ENCODE assay signal across 9 cellular contexts in the genomic region with DNA sequence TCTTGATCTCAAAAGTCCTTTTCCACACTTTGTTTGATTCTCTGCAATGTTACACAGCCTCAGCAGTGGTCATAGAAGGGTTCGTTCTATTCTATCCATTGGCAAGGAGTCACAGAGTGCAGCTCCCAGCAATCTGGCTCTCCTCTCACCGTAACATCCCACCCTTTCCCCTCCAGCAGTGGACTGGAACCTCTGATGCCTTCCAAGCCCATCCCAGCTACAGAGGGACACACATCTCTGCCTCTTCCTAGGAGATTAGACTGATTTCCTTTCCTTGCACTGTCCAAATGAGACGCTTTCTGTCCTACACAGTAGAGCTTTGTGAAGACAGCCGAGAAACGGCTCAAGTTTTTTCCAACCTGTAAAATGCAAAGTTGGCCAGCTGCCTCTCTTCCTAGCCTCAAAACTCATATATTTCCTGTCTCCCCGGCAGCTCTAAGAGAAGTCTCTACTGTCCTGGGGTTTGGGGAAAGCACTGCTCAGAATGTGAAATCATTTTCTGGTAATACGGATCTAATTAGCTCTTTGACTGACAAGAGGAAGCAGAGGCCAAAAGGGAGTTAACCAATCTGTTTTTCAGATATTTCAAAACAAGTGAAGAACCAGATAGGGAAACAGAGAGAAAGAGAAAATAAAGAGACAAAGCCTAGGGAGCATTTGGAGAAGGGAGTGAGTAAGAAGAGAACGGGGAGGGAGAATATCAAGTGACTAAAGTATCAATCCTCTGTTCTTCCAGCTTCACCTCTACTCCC. TPM values are rescaled to one million over a fixed set of nuclear protein-coding genes. Genes with fewer than 3 reads are reported as not detected.
DNase-seq lines count a peak whose midpoint lies in the region; ATAC-seq and TF ChIP-seq lines count a peak whose summit lies in the region.
"Had no signal": no experiment of that assay in that cellular context is flagged by ENCODE, and none has a peak within 500 bp of the region (broad histone marks: within the 10 kb centered on the region; RNA-seq: fewer than 3 reads in every experiment).

No MANE protein-coding gene starts in this region.

- H3K27ac ChIP-seq in KOPT-K1 (ENCODE audit: low read depth, low read length, poor library complexity, severe bottlenecking) (peak overlapping the region; percentile 59), brain microvascular endothelial cell (no peak overlapping the region)

- peaks cover 2% of the 10 kb centered on the region for H3K27me3 Mint-ChIP-seq in glutamatergic neuron (ENCODE audit: unreplicated experiment)

- no peak overlapping the region for H3K4me3 Mint-ChIP-seq in glutamatergic neuron (ENCODE audit: unreplicated experiment)

- no peak for DNase-seq in AG09309 (ENCODE audit: low read depth)
- DNase-seq in brain microvascular endothelial cell = no peak
- no peak for DNase-seq in mucosa of descending colon
- no peak for DNase-seq in foreskin melanocyte
- DNase-seq in glutamatergic neuron = no peak
- no peak for DNase-seq in 8988T
- DNase-seq: Peyer's patch had no signal

- no peaks in the 10 kb centered on the region for H3K27me3 ChIP-seq in brain microvascular endothelial cell (replicated peaks)
- H3K27me3 ChIP-seq: Peyer's patch had no signal

- H3K9me3 ChIP-seq in KOPT-K1 (ENCODE audit: insufficient read depth, low read length, poor library complexity, severe bottlenecking) (no peaks in the 10 kb centered on the region), mucosa of descending colon (no peaks in the 10 kb centered on the region)
- H3K9me3 ChIP-seq: Peyer's patch had no signal

- intact Hi-C loops in mucosa of descending colon (cut with DNase I, micrococcal nuclease) = no loop called here

- no peak overlapping the region for H3K27ac Mint-ChIP-seq in glutamatergic neuron (ENCODE audit: unreplicated experiment)

- H3K9me3 Mint-ChIP-seq in glutamatergic neuron (ENCODE audit: unreplicated experiment) = peaks cover 6% of the 10 kb centered on the region

- TF ChIP-seq CTCF in AG09309 (IDR thresholded peaks at IDR 0.05; ENCODE audit: control insufficient read depth, insufficient read depth, low read depth, low read length, missing control alignments) = no peak
- TF ChIP-seq CTCF in brain microvascular endothelial cell (IDR thresholded peaks at IDR 0.05; ENCODE audit: low read depth, low read length, missing control alignments) = no peak
- TF ChIP-seq CTCF in mucosa of descending colon (IDR thresholded peaks at IDR 0.05) = no peak
- no peak for TF ChIP-seq CTCF in glutamatergic neuron (IDR thresholded peaks at IDR 0.05; ENCODE audit: partially characterized antibody, unreplicated experiment)

- no peaks in the 10 kb centered on the region for H3K36me3 Mint-ChIP-seq in glutamatergic neuron (ENCODE audit: unreplicated experiment)

- H3K4me1 ChIP-seq in mucosa of descending colon (ENCODE audit: low read depth) = no peaks in the 10 kb centered on the region

- no peaks in the 10 kb centered on the region for H3K4me1 Mint-ChIP-seq in glutamatergic neuron (ENCODE audit: low read depth, unreplicated experiment)

- H3K4me3 ChIP-seq in AG09309 (ENCODE audit: control insufficient read depth, low read depth, low read length) (peak overlapping the region; percentile 3; the same call in 1 of the 2 replicates), brain microvascular endothelial cell (ENCODE audit: low read depth, low read length) (peak overlapping the region; percentile 26), mucosa of descending colon (no peak overlapping the region)

- in situ Hi-C loops in brain microvascular endothelial cell (cut with HindIII; ENCODE audit: low pct_ligation_motif_present, low sequenced_read_pairs) = no loop called here

- H3K36me3 ChIP-seq in KOPT-K1 (ENCODE audit: insufficient read depth, low read length) = no peaks in the 10 kb centered on the region
- H3K36me3 ChIP-seq in brain microvascular endothelial cell (replicated peaks) = no peaks in the 10 kb centered on the region
- H3K36me3 ChIP-seq in mucosa of descending colon (ENCODE audit: low read depth) = no peaks in the 10 kb centered on the region
- H3K36me3 ChIP-seq: Peyer's patch had no signal

- ATAC-seq in mucosa of descending colon (peak; percentile 30), GM19324 (IDR thresholded peaks at IDR 0.05; ENCODE audit: low FRiP score, unreplicated experiment) (no peak)

RNA-seq across cellular contexts. Expression of gene NINJ2, which starts 0.5 kb away (rescaled TPM):
- total RNA-seq in mucosa of descending colon (1 to 10 TPM; 3.6 to 5.2 (median 3.8) TPM), glutamatergic neuron (ENCODE audit: unreplicated experiment) (0.76 TPM)
